In genomic region chr12:113479578-113480335, GRCh38 we compare ENCODE assay signal across 9 cellular contexts. TPM values are rescaled to one million over a fixed set of nuclear protein-coding genes. Genes with fewer than 3 reads are reported as not detected.
DNase-seq lines count a peak whose midpoint lies in the region; ATAC-seq and TF ChIP-seq lines count a peak whose summit lies in the region.
"Had no signal": no experiment of that assay in that cellular context is flagged by ENCODE, and none has a peak within 500 bp of the region (broad histone marks: within the 10 kb centered on the region; RNA-seq: fewer than 3 reads in every experiment).

No MANE protein-coding gene starts in this region.

- H3K27ac ChIP-seq in DND-41 (ENCODE audit: low read length) (no peak overlapping the region), colonic mucosa (no peak overlapping the region)
- no peak overlapping the region for H3K27ac ChIP-seq in naive thymus-derived CD4-positive, alpha-beta T cell (ENCODE audit: low read depth, low read length)

- H3K27ac Mint-ChIP-seq in naive thymus-derived CD4-positive, alpha-beta T cell = peak overlapping the region in 2 of 9 donors; percentile 43 to 89

- H3K36me3 ChIP-seq in DND-41 (ENCODE audit: insufficient read depth, low read length) (no peaks in the 10 kb centered on the region), NT2/D1 (ENCODE audit: insufficient read depth, insufficient read length, low read length) (no peaks in the 10 kb centered on the region), colonic mucosa (no peaks in the 10 kb centered on the region)
- H3K36me3 ChIP-seq in naive thymus-derived CD4-positive, alpha-beta T cell (ENCODE audit: control insufficient read depth in 2 of 3, insufficient read depth in 3 of 3, low read length in 3 of 3) = no peaks in the 10 kb centered on the region

- peaks cover 2% of the 10 kb centered on the region for H3K27me3 ChIP-seq in DND-41 (ENCODE audit: insufficient read depth, low read length, poor library complexity)
- peaks cover 88% of the 10 kb centered on the region for H3K27me3 ChIP-seq in NT2/D1 (ENCODE audit: insufficient read depth, insufficient read length)
- H3K27me3 ChIP-seq in colonic mucosa = peaks cover 53% of the 10 kb centered on the region
- H3K27me3 ChIP-seq in naive thymus-derived CD4-positive, alpha-beta T cell (ENCODE audit: control insufficient read depth in 2 of 2, insufficient read depth in 2 of 2, low read length in 2 of 2) = peaks cover 0 to 14% of the 10 kb centered on the region in 2 donors

- H4K20me1 ChIP-seq in DND-41 (ENCODE audit: insufficient read depth, low read length) = no peaks in the 10 kb centered on the region

- H2AFZ ChIP-seq in DND-41 (ENCODE audit: low read depth, low read length) = no peak overlapping the region

- H3K4me2 ChIP-seq in DND-41 (ENCODE audit: insufficient read depth, low read length) = no peak overlapping the region

- peak; percentile 29 for DNase-seq in DND-41
- DNase-seq in NT2/D1 (ENCODE audit: low read depth, low spot score) = no peak
- peak; percentile 21 for DNase-seq in colonic mucosa
- DNase-seq in naive thymus-derived CD4-positive, alpha-beta T cell = peak in 7 of 9 donors; percentile 16 to 58 (median 34)
- no peak for DNase-seq in DMS79 treated with DMSO at 0.1 percent for 48 hours (lab: John Stamatoyannopoulos, UW)
- no peak for DNase-seq in DMS114 treated with DMSO at 0.1 percent for 48 hours (lab: John Stamatoyannopoulos, UW; ENCODE audit: unreplicated experiment)
- DNase-seq in activated CD4-positive, CD25-positive, alpha-beta regulatory T cell (lab: John Stamatoyannopoulos, UW) = no peak
- DNase-seq: T1000 had no signal

- H3K9me3 ChIP-seq in DND-41 (ENCODE audit: insufficient read depth, low read length, severe bottlenecking) (no peaks in the 10 kb centered on the region), NT2/D1 (ENCODE audit: insufficient read depth, low read length) (no peaks in the 10 kb centered on the region), colonic mucosa (no peaks in the 10 kb centered on the region)
- no peaks in the 10 kb centered on the region for H3K9me3 ChIP-seq in naive thymus-derived CD4-positive, alpha-beta T cell (ENCODE audit: control insufficient read depth in 2 of 3, low read length in 3 of 3)

- H3K27me3 Mint-ChIP-seq in naive thymus-derived CD4-positive, alpha-beta T cell = peaks cover 74 to 89% (median 82%) of the 10 kb centered on the region in 5 donors

- no peak for ATAC-seq in DND-41 (ENCODE audit: insufficient read depth, low read depth)
- ATAC-seq in naive thymus-derived CD4-positive, alpha-beta T cell = no peak
- ATAC-seq in HG03095 (IDR thresholded peaks at IDR 0.05; ENCODE audit: unreplicated experiment) = no peak

- POLR2A ChIA-PET in naive thymus-derived CD4-positive, alpha-beta T cell (lab: Charles Lee) = no interaction called here

- no peaks in the 10 kb centered on the region for H3K79me2 ChIP-seq in DND-41 (ENCODE audit: insufficient read depth, low read length)

- CTCF ChIA-PET in naive thymus-derived CD4-positive, alpha-beta T cell (lab: Charles Lee) = no interaction called here

- peaks cover 5 to 17% (median 12%) of the 10 kb centered on the region in 7 donors for H3K4me1 Mint-ChIP-seq in naive thymus-derived CD4-positive, alpha-beta T cell

- H3K4me1 ChIP-seq in DND-41 (ENCODE audit: insufficient read depth, low read length) (no peaks in the 10 kb centered on the region), NT2/D1 (ENCODE audit: insufficient read depth, insufficient read length) (peaks cover 18% of the 10 kb centered on the region), colonic mucosa (no peaks in the 10 kb centered on the region)
- no peaks in the 10 kb centered on the region for H3K4me1 ChIP-seq in naive thymus-derived CD4-positive, alpha-beta T cell (ENCODE audit: control insufficient read depth in 2 of 2, insufficient read depth in 2 of 2, low read length in 2 of 2)

- no peak overlapping the region for H3K9ac ChIP-seq in DND-41 (ENCODE audit: low read depth, low read length)
- peak overlapping the region; percentile 42 for H3K9ac ChIP-seq in NT2/D1 (ENCODE audit: insufficient read length, low read depth)
- no peak overlapping the region for H3K9ac ChIP-seq in colonic mucosa (ENCODE audit: low read depth in 2 of 2, low read length in 2 of 2)

- no peak for TF ChIP-seq CTCF in DND-41 (IDR thresholded peaks at IDR 0.05; ENCODE audit: borderline replicate concordance, extremely low read depth, low read length, poor library complexity, severe bottlenecking)
- TF ChIP-seq CTCF in colonic mucosa (IDR thresholded peaks at IDR 0.05) = no peak

- H3K4me3 Mint-ChIP-seq in naive thymus-derived CD4-positive, alpha-beta T cell = peak overlapping the region in 7 of 10 donors; percentile 16 to 51 (median 25)

- H3K9me3 Mint-ChIP-seq in naive thymus-derived CD4-positive, alpha-beta T cell = peaks cover 3 to 33% (median 11%) of the 10 kb centered on the region in 11 donors

- intact Hi-C loops in colonic mucosa (cut with DNase I) = no loop called here
- intact Hi-C loops in naive thymus-derived CD4-positive, alpha-beta T cell (cut with micrococcal nuclease) = loop anchor here in 1 of 2 donors (2.0 kb wide), 1 partner anchor 15 kb away; no protein-coding TSS in a partner anchor

- H3K4me3 ChIP-seq in DND-41 (ENCODE audit: low read depth in 1 of 2, low read length in 2 of 2) (no peak overlapping the region), NT2/D1 (ENCODE audit: insufficient read length, low read depth) (peak overlapping the region; percentile 22), colonic mucosa (no peak overlapping the region)
- no peak overlapping the region for H3K4me3 ChIP-seq in naive thymus-derived CD4-positive, alpha-beta T cell (ENCODE audit: low read length)

- H3K36me3 Mint-ChIP-seq in naive thymus-derived CD4-positive, alpha-beta T cell = peaks cover 0 to 9% (median 2%) of the 10 kb centered on the region in 5 donors

RNA-seq across cellular contexts. Expression of gene LHX5, which starts 8.1 kb away (rescaled TPM):
- not detected for total RNA-seq in colonic mucosa
- not detected for total RNA-seq in naive thymus-derived CD4-positive, alpha-beta T cell
- polyA plus RNA-seq in naive thymus-derived CD4-positive, alpha-beta T cell = not detected

RNA-seq across cellular contexts. Expression of gene SDSL, which starts 57.6 kb away (rescaled TPM):
- 10 to 100 TPM; 14.2 to 35.2 TPM for total RNA-seq in colonic mucosa
- total RNA-seq in naive thymus-derived CD4-positive, alpha-beta T cell = 1 to 10 TPM in 3 of 5 experiments, under 1 TPM in 1, not detected in 1; 0.46 to 2.5 (median 1.7) TPM
- not detected for polyA plus RNA-seq in naive thymus-derived CD4-positive, alpha-beta T cell

Comparison
In these comparisons a context has a peak if more than half of its experiments do, and no peak if none do; other contexts are left out.
1. DNase-seq: peak in DND-41 (single experiment), colonic mucosa (single experiment) and naive thymus-derived CD4-positive, alpha-beta T cell (7 of 9); none in NT2/D1 (single experiment), DMS79 treated with DMSO at 0.1 percent for 48 hours (single experiment), DMS114 treated with DMSO at 0.1 percent for 48 hours (single experiment) and activated CD4-positive, CD25-positive, alpha-beta regulatory T cell (0 of 4).
2. RNA of gene SDSL, which starts 57.6 kb away (total RNA-seq): 14.2 to 35.2 TPM in colonic mucosa; 0.46 to 2.5 TPM in naive thymus-derived CD4-positive, alpha-beta T cell; every median in the first group is over 4 times any median in the second.